ENCODE assay signal across 15 cellular contexts in genomic region chr12:69509308-69509736, GRCh38. TPM values are rescaled to one million over a fixed set of nuclear protein-coding genes. Genes with fewer than 3 reads are reported as not detected.
A peak's percentile ranks its signal among the peaks of the same experiment; 100 is the strongest.
DNase-seq lines count a peak whose midpoint lies in the region; ATAC-seq and TF ChIP-seq lines count a peak whose summit lies in the region.
"Had no signal": no experiment of that assay in that cellular context is flagged by ENCODE, and none has a peak within 500 bp of the region (broad histone marks: within the 10 kb centered on the region; RNA-seq: fewer than 3 reads in every experiment).

No MANE protein-coding gene starts in this region.

- peak overlapping the region; percentile 39; the same call in 1 of the 2 replicates for H4K91ac ChIP-seq in IMR-90 (ENCODE audit: insufficient read depth, low read depth, low read length)

- TF ChIP-seq RAD21 in IMR-90 (IDR thresholded peaks at IDR 0.05; ENCODE audit: low read length) = no peak
- TF ChIP-seq RAD21 in neural cell (conservative IDR thresholded peaks at IDR 0.05) = no peak

- ATAC-seq in IMR-90 (ENCODE audit: low read depth) = peak; percentile 52
- ATAC-seq: sciatic nerve; stimulated activated naive B cell treated with anti-CD40 and anti-IgM and Interleukin-4, amounts not matched to agents 10 μg/mL and 1 μg/mL and 100 μg/mL, for 72 hours had no signal

- CTCF ChIA-PET in IMR-90 (lab: Yijun Ruan, JAX) = interaction anchor here (0.6 kb wide), 1 partner anchor 118 kb away, joined by 4 read pairs; no protein-coding TSS in a partner anchor

- TF ChIP-seq CTCF in IMR-90 (conservative IDR thresholded peaks at IDR 0.05; ENCODE audit: low read depth, low read length) = no peak
- no peak for TF ChIP-seq CTCF in chondrocyte (IDR thresholded peaks at IDR 0.05)
- no peak for TF ChIP-seq CTCF in neural cell (IDR thresholded peaks at IDR 0.05; ENCODE audit: poor library complexity, severe bottlenecking)

- H3K27ac ChIP-seq in IMR-90 (ENCODE audit: insufficient read depth, low read length) (no peak overlapping the region), neural cell (ENCODE audit: low read length) (no peak overlapping the region)
- H3K27ac ChIP-seq: 22Rv1 had no signal

- no peak for TF ChIP-seq EP300 in neural cell (conservative IDR thresholded peaks at IDR 0.05; ENCODE audit: poor library complexity, severe bottlenecking)

- H3K56ac ChIP-seq in IMR-90 (ENCODE audit: extremely low read depth, insufficient read depth, low read length) = no peak overlapping the region

- in situ Hi-C loops in IMR-90 (cut with MboI; ENCODE audit: low sequenced_read_pairs) = no loop called here

- H3K9me2 ChIP-seq in neural cell (ENCODE audit: insufficient read depth, low read length) = no peaks in the 10 kb centered on the region

- H3K79me2 ChIP-seq in neural cell (replicated peaks; ENCODE audit: insufficient read depth, low read length) = peaks cover 47% of the 10 kb centered on the region

- peak overlapping the region; percentile 73; the same call in 1 of the 2 replicates for H3K14ac ChIP-seq in IMR-90 (replicated peaks; ENCODE audit: low read depth, low read length)

- no peaks in the 10 kb centered on the region for H3K27me3 ChIP-seq in IMR-90 (ENCODE audit: control insufficient read depth, insufficient read depth, low read length)
- H3K27me3 ChIP-seq in neural cell (ENCODE audit: insufficient read depth, low read depth, low read length) = no peaks in the 10 kb centered on the region

- no peak overlapping the region; the same call in 1 of the 2 replicates for H2BK20ac ChIP-seq in IMR-90 (ENCODE audit: low read depth, low read length)

- H2AFZ ChIP-seq in IMR-90 (replicated peaks; ENCODE audit: low read length, poor library complexity) (no peak overlapping the region), neural cell (ENCODE audit: low read depth, low read length) (no peak overlapping the region)

- WGBS in IMR-90 (ENCODE audit: extremely low coverage in 2 of 2, insufficient read length in 1 of 2), 2 experiments = no CpG with 5 or more reads among the region's 1 CpG

- H3K23ac ChIP-seq in IMR-90 (ENCODE audit: low read depth, low read length) = peak overlapping the region; percentile 57; the same call in 1 of the 2 replicates

- H4K20me1 ChIP-seq in IMR-90 (ENCODE audit: insufficient read depth, low read length) = peaks cover 33% of the 10 kb centered on the region; the same call in 1 of the 2 replicates
- no peaks in the 10 kb centered on the region for H4K20me1 ChIP-seq in neural cell (ENCODE audit: insufficient read depth)

- DNase-seq in NCI-H1105 treated with DMSO at 0.1 percent for 48 hours (lab: John Stamatoyannopoulos, UW) = peak; percentile 5
- no peak for DNase-seq in NCI-H1105 (lab: John Stamatoyannopoulos, UW)
- peak; percentile 46 for DNase-seq in IMR-90
- no peak for DNase-seq in chondrocyte (ENCODE audit: low spot score)
- DNase-seq in NCI-H1048 (lab: John Stamatoyannopoulos, UW) = no peak
- DNase-seq in activated gamma-delta T cell (lab: John Stamatoyannopoulos, UW) = no peak
- no peak for DNase-seq in NCI-H2227 treated with DMSO at 0.1 percent for 48 hours (lab: John Stamatoyannopoulos, UW)
- DNase-seq: activated naive CD4-positive, alpha-beta T cell treated with Interleukin-2 at 50 U/mL for 16 hours; Calu3; hippocampal formation; naive B cell; stimulated activated naive B cell treated with anti-CD40 and anti-IgM and Interleukin-4, amounts not matched to agents 10 μg/mL and 1 μg/mL and 100 μg/mL, for 72 hours had no signal

- peaks cover 87% of the 10 kb centered on the region for H3K4me1 Mint-ChIP-seq in chondrocyte (ENCODE audit: low read depth)

- no peak overlapping the region; the same call in 1 of the 2 replicates for H4K5ac ChIP-seq in IMR-90 (ENCODE audit: low read depth, low read length)

- intact Hi-C loops in IMR-90 (cut with micrococcal nuclease) = no loop called here

- no peaks in the 10 kb centered on the region for H3K9me3 ChIP-seq in IMR-90 (ENCODE audit: control insufficient read depth, insufficient read depth, low read length)
- no peaks in the 10 kb centered on the region for H3K9me3 ChIP-seq in neural cell (ENCODE audit: low read length)

- dilution Hi-C loops in IMR-90 (cut with HindIII; ENCODE audit: low sequenced_read_pairs, unreplicated experiment) = no loop called here

- H3K9me3 Mint-ChIP-seq in chondrocyte (ENCODE audit: low read depth) = no peaks in the 10 kb centered on the region
- H3K9me3 Mint-ChIP-seq: naive B cell; stimulated activated naive B cell treated with anti-CD40 and anti-IgM and Interleukin-4, amounts not matched to agents 10 μg/mL and 1 μg/mL and 100 μg/mL, for 72 hours had no signal

- H3K9ac ChIP-seq in IMR-90 (ENCODE audit: low read depth, low read length) (no peak overlapping the region; the same call in 1 of the 2 replicates), neural cell (ENCODE audit: low read length) (no peak overlapping the region)

- no peaks in the 10 kb centered on the region for H3K27me3 Mint-ChIP-seq in chondrocyte (ENCODE audit: low read depth)
- H3K27me3 Mint-ChIP-seq: naive B cell; stimulated activated naive B cell treated with anti-CD40 and anti-IgM and Interleukin-4, amounts not matched to agents 10 μg/mL and 1 μg/mL and 100 μg/mL, for 72 hours had no signal

- H2AK5ac ChIP-seq in IMR-90 (ENCODE audit: low read depth, low read length) = no peak overlapping the region

- H4K8ac ChIP-seq in IMR-90 (ENCODE audit: low read depth in 2 of 2, low read length in 2 of 2) = no peak overlapping the region; a peak in 1 of 4 replicates

- H3K36me3 ChIP-seq in IMR-90 (ENCODE audit: control insufficient read depth, insufficient read depth, low read length) (no peaks in the 10 kb centered on the region), neural cell (ENCODE audit: insufficient read depth, low read length) (no peaks in the 10 kb centered on the region)

- no peak for TF ChIP-seq POLR2A in IMR-90 (IDR thresholded peaks at IDR 0.05; ENCODE audit: low read depth, low read length)

- H2BK15ac ChIP-seq in IMR-90 (ENCODE audit: low read depth, low read length) = no peak overlapping the region

- peaks cover 7% of the 10 kb centered on the region for H3K9me1 ChIP-seq in IMR-90 (ENCODE audit: insufficient read depth, low read length)

- H3K4me3 ChIP-seq in IMR-90 (ENCODE audit: insufficient read depth, low read depth, low read length) (no peak overlapping the region), neural cell (ENCODE audit: low read length) (no peak overlapping the region)

- H2BK120ac ChIP-seq in IMR-90 (ENCODE audit: low read depth, low read length) = peak overlapping the region; percentile 17; the same call in 1 of the 2 replicates

- H3K27ac Mint-ChIP-seq in chondrocyte (ENCODE audit: unreplicated experiment) = peak overlapping the region; percentile 91
- H3K27ac Mint-ChIP-seq: stimulated activated naive B cell treated with anti-CD40 and anti-IgM and Interleukin-4, amounts not matched to agents 10 μg/mL and 1 μg/mL and 100 μg/mL, for 72 hours had no signal

- H3K4me2 ChIP-seq in IMR-90 (ENCODE audit: low read depth, low read length) = peak overlapping the region; percentile 92; the same call in 1 of the 2 replicates
- peak overlapping the region; percentile 26 for H3K4me2 ChIP-seq in neural cell (ENCODE audit: low read length)

- no peak overlapping the region for H3K4me3 Mint-ChIP-seq in chondrocyte (ENCODE audit: unreplicated experiment)
- H3K4me3 Mint-ChIP-seq: naive B cell; stimulated activated naive B cell treated with anti-CD40 and anti-IgM and Interleukin-4, amounts not matched to agents 10 μg/mL and 1 μg/mL and 100 μg/mL, for 72 hours had no signal

- H3K36me3 Mint-ChIP-seq in chondrocyte (ENCODE audit: low read depth) = no peaks in the 10 kb centered on the region
- H3K36me3 Mint-ChIP-seq: naive B cell had no signal

- peaks cover 23 to 61% of the 10 kb centered on the region in 2 experiments for H3K79me1 ChIP-seq in IMR-90 (ENCODE audit: low read depth in 1 of 2, low read length in 2 of 2)

- H2BK5ac ChIP-seq in IMR-90 (ENCODE audit: low read depth, low read length, poor library complexity, severe bottlenecking) = peak overlapping the region; percentile 78

- peak overlapping the region; percentile 52; the same call in 1 of the 2 replicates for H3K4ac ChIP-seq in IMR-90 (ENCODE audit: low read depth, low read length)

- H3F3A ChIP-seq in neural cell (ENCODE audit: insufficient read depth, low read length, poor library complexity, severe bottlenecking) = peaks cover 5% of the 10 kb centered on the region

- H3K18ac ChIP-seq in IMR-90 (ENCODE audit: low read depth, low read length) = peak overlapping the region; percentile 23; the same call in 1 of the 2 replicates

- no TSS peak for BruUV-seq in IMR-90 (replicated peaks; lab: Mats Ljungman, UMichigan)

- peaks cover 11% of the 10 kb centered on the region for H3K4me1 ChIP-seq in IMR-90 (ENCODE audit: control insufficient read depth, insufficient read depth, low read length)

- POLR2A ChIA-PET in IMR-90 (lab: Charles Lee; ENCODE audit: unreplicated experiment) = no interaction called here

- H2AK9ac ChIP-seq in IMR-90 (replicated peaks; ENCODE audit: low read depth, low read length, poor library complexity) = no peak overlapping the region

TF ChIP-seq in IMR-90, 13 proteins besides CTCF, POLR2A, EP300 and RAD21 (continues in another document):
- TF ChIP-seq MAFK (IDR thresholded peaks at IDR 0.05; ENCODE audit: low read depth, low read length) = no peak
- no peak for TF ChIP-seq RFX5 (IDR thresholded peaks at IDR 0.05; ENCODE audit: low read depth, low read length)
- TF ChIP-seq CEBPB (IDR thresholded peaks at IDR 0.05; ENCODE audit: low read depth, low read length) = no peak
- TF ChIP-seq BHLHE40 (IDR thresholded peaks at IDR 0.05; ENCODE audit: low read depth, low read length) = no peak

RNA-seq across cellular contexts. Expression of gene FRS2, which starts 39.1 kb away (rescaled TPM):
- total RNA-seq in IMR-90 (2012; rRNA removed) = 58.3 and 65.8 TPM in 2 replicates
- 12.4 and 13.0 TPM in 2 replicates for polyA plus RNA-seq in IMR-90 (2012; rRNA removed)
- polyA plus RNA-seq in IMR-90 (2012; cell fraction: cytosol; rRNA removed) = 2.9 and 5.7 TPM in 2 replicates
- 4.4 and 27.1 TPM in 2 replicates for polyA plus RNA-seq in IMR-90 (2012; cell fraction: nucleus; rRNA removed; ENCODE audit: low replicate concordance)
- 45.1 to 52.7 TPM (median 46.9 TPM) in 3 replicates for total RNA-seq in chondrocyte
- polyA plus RNA-seq in neural cell = 20.2 and 27.6 TPM in 2 replicates
- 104 and 139 TPM in 2 replicates for polyA minus RNA-seq in neural cell

Comparison
In these comparisons a context has a peak if more than half of its experiments do, and no peak if none do; other contexts are left out.
1. DNase-seq: peak in NCI-H1105 treated with DMSO at 0.1 percent for 48 hours (single experiment) and IMR-90 (single experiment); none in NCI-H1105 (single experiment), chondrocyte (single experiment), NCI-H1048 (single experiment), activated gamma-delta T cell (single experiment) and NCI-H2227 treated with DMSO at 0.1 percent for 48 hours (single experiment).